ENCODE assay signal across 1 cellular context in the genomic region with DNA sequence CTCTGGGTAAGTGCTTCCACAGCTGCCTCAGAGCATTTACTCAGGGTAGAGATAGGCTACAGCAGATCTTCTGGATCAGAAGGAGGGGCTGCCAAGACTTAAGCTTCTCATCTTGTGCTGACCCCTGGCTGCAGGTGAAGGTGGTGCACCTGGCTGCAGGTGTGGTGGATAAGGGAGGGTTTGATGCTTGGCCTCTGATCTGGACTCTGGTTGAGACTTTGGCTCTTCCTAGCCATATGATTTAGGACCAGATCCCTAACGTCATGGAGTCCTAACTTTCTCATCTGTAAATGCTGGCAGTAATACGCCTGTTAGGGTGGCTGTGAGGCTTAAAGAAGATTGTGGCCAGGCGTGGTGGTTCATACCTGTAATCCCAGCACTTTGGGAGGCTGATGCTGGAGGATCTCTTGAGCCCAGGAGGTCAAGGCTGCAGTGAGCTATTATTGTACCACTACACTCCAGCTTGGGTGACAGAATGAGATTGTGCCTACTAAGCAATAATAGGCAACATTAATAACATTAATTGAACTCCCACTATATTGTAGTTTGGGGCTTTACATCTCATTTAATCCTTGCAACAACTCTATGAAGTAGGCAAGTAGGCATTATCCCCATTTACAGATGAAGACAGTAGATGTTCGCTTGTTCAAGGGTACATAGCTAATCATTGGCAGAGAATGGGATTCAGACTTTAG.
TF ChIP-seq lines count a peak whose summit lies in the region.

No MANE protein-coding gene starts in this region.

TF ChIP-seq in GM23338, 12 proteins besides CTCF, POLR2A, EP300 and RAD21 (continued from another document):
- TF ChIP-seq POLR2AphosphoS5 (IDR thresholded peaks at IDR 0.05; ENCODE audit: low read depth) (no peak), ZNF331 (CRISPR knock-in tag; IDR thresholded peaks at IDR 0.05; ENCODE audit: low read depth) (no peak), CREB1 (CRISPR knock-in tag; IDR thresholded peaks at IDR 0.05; ENCODE audit: low read depth) (no peak), ZNF114 (CRISPR knock-in tag; IDR thresholded peaks at IDR 0.05) (no peak), STAT1 (IDR thresholded peaks at IDR 0.05; ENCODE audit: unreplicated experiment) (no peak), EZH2phosphoT487 (IDR thresholded peaks at IDR 0.05; ENCODE audit: unreplicated experiment) (no peak)
- TF ChIP-seq, protein P1, sequence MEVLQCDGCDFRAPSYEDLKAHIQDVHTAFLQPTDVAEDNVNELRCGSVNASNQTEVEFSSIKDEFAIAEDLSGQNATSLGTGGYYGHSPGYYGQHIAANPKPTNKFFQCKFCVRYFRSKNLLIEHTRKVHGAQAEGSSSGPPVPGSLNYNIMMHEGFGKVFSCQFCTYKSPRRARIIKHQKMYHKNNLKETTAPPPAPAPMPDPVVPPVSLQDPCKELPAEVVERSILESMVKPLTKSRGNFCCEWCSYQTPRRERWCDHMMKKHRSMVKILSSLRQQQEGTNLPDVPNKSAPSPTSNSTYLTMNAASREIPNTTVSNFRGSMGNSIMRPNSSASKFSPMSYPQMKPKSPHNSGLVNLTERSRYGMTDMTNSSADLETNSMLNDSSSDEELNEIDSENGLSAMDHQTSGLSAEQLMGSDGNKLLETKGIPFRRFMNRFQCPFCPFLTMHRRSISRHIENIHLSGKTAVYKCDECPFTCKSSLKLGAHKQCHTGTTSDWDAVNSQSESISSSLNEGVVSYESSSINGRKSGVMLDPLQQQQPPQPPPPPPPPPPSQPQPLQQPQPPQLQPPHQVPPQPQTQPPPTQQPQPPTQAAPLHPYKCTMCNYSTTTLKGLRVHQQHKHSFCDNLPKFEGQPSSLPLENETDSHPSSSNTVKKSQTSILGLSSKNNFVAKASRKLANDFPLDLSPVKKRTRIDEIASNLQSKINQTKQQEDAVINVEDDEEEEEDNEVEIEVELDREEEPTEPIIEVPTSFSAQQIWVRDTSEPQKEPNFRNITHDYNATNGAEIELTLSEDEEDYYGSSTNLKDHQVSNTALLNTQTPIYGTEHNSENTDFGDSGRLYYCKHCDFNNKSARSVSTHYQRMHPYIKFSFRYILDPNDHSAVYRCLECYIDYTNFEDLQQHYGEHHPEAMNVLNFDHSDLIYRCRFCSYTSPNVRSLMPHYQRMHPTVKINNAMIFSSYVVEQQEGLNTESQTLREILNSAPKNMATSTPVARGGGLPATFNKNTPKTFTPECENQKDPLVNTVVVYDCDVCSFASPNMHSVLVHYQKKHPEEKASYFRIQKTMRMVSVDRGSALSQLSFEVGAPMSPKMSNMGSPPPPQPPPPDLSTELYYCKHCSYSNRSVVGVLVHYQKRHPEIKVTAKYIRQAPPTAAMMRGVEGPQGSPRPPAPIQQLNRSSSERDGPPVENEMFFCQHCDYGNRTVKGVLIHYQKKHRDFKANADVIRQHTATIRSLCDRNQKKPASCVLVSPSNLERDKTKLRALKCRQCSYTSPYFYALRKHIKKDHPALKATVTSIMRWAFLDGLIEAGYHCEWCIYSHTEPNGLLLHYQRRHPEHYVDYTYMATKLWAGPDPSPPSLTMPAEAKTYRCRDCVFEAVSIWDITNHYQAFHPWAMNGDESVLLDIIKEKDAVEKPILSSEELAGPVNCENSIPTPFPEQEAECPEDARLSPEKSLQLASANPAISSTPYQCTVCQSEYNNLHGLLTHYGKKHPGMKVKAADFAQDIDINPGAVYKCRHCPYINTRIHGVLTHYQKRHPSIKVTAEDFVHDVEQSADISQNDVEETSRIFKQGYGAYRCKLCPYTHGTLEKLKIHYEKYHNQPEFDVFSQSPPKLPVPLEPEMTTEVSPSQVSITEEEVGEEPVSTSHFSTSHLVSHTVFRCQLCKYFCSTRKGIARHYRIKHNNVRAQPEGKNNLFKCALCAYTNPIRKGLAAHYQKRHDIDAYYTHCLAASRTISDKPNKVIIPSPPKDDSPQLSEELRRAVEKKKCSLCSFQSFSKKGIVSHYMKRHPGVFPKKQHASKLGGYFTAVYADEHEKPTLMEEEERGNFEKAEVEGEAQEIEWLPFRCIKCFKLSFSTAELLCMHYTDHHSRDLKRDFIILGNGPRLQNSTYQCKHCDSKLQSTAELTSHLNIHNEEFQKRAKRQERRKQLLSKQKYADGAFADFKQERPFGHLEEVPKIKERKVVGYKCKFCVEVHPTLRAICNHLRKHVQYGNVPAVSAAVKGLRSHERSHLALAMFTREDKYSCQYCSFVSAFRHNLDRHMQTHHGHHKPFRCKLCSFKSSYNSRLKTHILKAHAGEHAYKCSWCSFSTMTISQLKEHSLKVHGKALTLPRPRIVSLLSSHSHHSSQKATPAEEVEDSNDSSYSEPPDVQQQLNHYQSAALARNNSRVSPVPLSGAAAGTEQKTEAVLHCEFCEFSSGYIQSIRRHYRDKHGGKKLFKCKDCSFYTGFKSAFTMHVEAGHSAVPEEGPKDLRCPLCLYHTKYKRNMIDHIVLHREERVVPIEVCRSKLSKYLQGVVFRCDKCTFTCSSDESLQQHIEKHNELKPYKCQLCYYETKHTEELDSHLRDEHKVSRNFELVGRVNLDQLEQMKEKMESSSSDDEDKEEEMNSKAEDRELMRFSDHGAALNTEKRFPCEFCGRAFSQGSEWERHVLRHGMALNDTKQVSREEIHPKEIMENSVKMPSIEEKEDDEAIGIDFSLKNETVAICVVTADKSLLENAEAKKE (CRISPR knock-in tag; IDR thresholded peaks at IDR 0.05) = no peak
